8 cellular contexts compared by ENCODE assay signal in genomic region chrX:123731987-123732678, GRCh38. TPM values are rescaled to one million over a fixed set of nuclear protein-coding genes. Genes with fewer than 3 reads are reported as not detected.
DNase-seq lines count a peak whose midpoint lies in the region; ATAC-seq, FAIRE-seq and TF ChIP-seq lines count a peak whose summit lies in the region.

No MANE protein-coding gene starts in this region.

- no peaks in the 10 kb centered on the region for H3K9me3 ChIP-seq in DOHH2 (ENCODE audit: control insufficient read depth, insufficient read depth, low read length)
- H3K9me3 ChIP-seq in ascending aorta, result no peaks in the 10 kb centered on the region
- H3K9me3 ChIP-seq in skeletal muscle tissue (ENCODE audit: control insufficient read depth in 3 of 3, low read length in 3 of 3), result no peaks in the 10 kb centered on the region

- intact Hi-C loops in ascending aorta (cut with DNase I), result loop anchor here (10.0 kb wide), 1 partner anchor 233 kb away; the partner anchor contains the start of gene STAG2

- H3K36me3 ChIP-seq in DOHH2 (ENCODE audit: control insufficient read depth, low read length), result peaks cover 43% of the 10 kb centered on the region
- no peaks in the 10 kb centered on the region for H3K36me3 ChIP-seq in ascending aorta
- H3K36me3 ChIP-seq in skeletal muscle tissue (ENCODE audit: control insufficient read depth in 3 of 3, insufficient read depth in 3 of 3, low read length in 3 of 3), result no peaks in the 10 kb centered on the region

- peaks cover 62% of the 10 kb centered on the region for H3K79me2 ChIP-seq in DOHH2 (ENCODE audit: control insufficient read depth, low read length)

- DNase-seq in LNCaP clone FGC (ENCODE audit: low read depth) (no peak), ascending aorta (ENCODE audit: low spot score in 2 of 2) (no peak), HuH-7 (ENCODE audit: low spot score) (no peak), HTR-8/SVneo (ENCODE audit: insufficient read length, low spot score) (no peak)

- H3K27ac ChIP-seq in DOHH2 (ENCODE audit: low read depth, low read length), result peak overlapping the region; percentile 55
- H3K27ac ChIP-seq in ascending aorta, result peak overlapping the region; percentile 80 to 81
- peak overlapping the region; percentile 84 for H3K27ac ChIP-seq in skeletal muscle tissue (ENCODE audit: low read depth, low read length)

- H3K4me3 ChIP-seq in DOHH2 (ENCODE audit: low read length) (peak overlapping the region; percentile 84), LNCaP clone FGC (ENCODE audit: low read depth, low read length) (peak overlapping the region; percentile 93), ascending aorta (peak overlapping the region; percentile 61 to 67), iPS-11a (ENCODE audit: low read depth, low read length) (peak overlapping the region; percentile 77), skeletal muscle tissue (ENCODE audit: low read length in 3 of 3) (peak overlapping the region; percentile 79 to 83 (median 80))

- peaks cover 44% of the 10 kb centered on the region for H3K4me1 ChIP-seq in DOHH2 (ENCODE audit: control insufficient read depth, low read length)
- no peaks in the 10 kb centered on the region for H3K4me1 ChIP-seq in ascending aorta
- peaks cover 0 to 10% (median 6%) of the 10 kb centered on the region in 3 donors for H3K4me1 ChIP-seq in skeletal muscle tissue (ENCODE audit: control insufficient read depth in 3 of 3, insufficient read depth in 3 of 3, low read length in 3 of 3)

- peaks cover 3% of the 10 kb centered on the region; the same call in 1 of the 2 replicates for H4K20me1 ChIP-seq in DOHH2 (ENCODE audit: control insufficient read depth, insufficient read depth, low read depth, low read length)

- H3K27me3 ChIP-seq in DOHH2 (ENCODE audit: control insufficient read depth, low read length) (no peaks in the 10 kb centered on the region), ascending aorta (no peaks in the 10 kb centered on the region), skeletal muscle tissue (ENCODE audit: control insufficient read depth in 3 of 3, insufficient read depth in 3 of 3, low read length in 3 of 3) (no peaks in the 10 kb centered on the region)

- no peaks in the 10 kb centered on the region for H3K9me2 ChIP-seq in DOHH2 (replicated peaks; ENCODE audit: control insufficient read depth, low read length)

- peak overlapping the region; percentile 77 to 85 (median 81) for H3K9ac ChIP-seq in skeletal muscle tissue (ENCODE audit: low read depth in 1 of 3, low read length in 3 of 3)

- TF ChIP-seq CTCF in DOHH2 (IDR thresholded peaks at IDR 0.05; ENCODE audit: low read depth, low read length, poor library complexity, severe bottlenecking) (no peak), LNCaP clone FGC (IDR thresholded peaks at IDR 0.05; ENCODE audit: control insufficient read depth, extremely low read depth, insufficient read depth) (no peak), ascending aorta (IDR thresholded peaks at IDR 0.05) (no peak)

- peak; percentile 23 for ATAC-seq in GM21447 (IDR thresholded peaks at IDR 0.05; ENCODE audit: unreplicated experiment)

- FAIRE-seq in HTR-8/SVneo (lab: Jason Lieb, UNC), result no peak

- H3F3A ChIP-seq in DOHH2 (ENCODE audit: control insufficient read depth, insufficient read depth), result no peaks in the 10 kb centered on the region; the same call in 1 of the 2 replicates

- H3K4me2 ChIP-seq in DOHH2 (ENCODE audit: low read length), result peak overlapping the region; percentile 80

RNA-seq across cellular contexts. Expression of gene THOC2, which starts 0.7 kb away (rescaled TPM):
- total RNA-seq in ascending aorta (33.5 TPM), skeletal muscle tissue (49.1 TPM)
